ENCODE assay signal across 9 cellular contexts in genomic region chr7:151960449-151960848, GRCh38. TPM values are rescaled to one million over a fixed set of nuclear protein-coding genes. Genes with fewer than 3 reads are reported as not detected.
"Had no signal": no experiment of that assay in that cellular context is flagged by ENCODE, and none has a peak within 500 bp of the region (broad histone marks: within the 10 kb centered on the region; RNA-seq: fewer than 3 reads in every experiment).

No MANE protein-coding gene starts in this region.

- DNase-seq: GDM1, GF-D8 had no signal

- H3K4me3 ChIP-seq: GM12878 had no signal

- ATAC-seq: GM12878 had no signal

- FAIRE-seq: G401.6, GM12878, GM12891, GM12892, GM18507, GM19239 had no signal

RNA-seq across cellular contexts. Expression of gene GALNTL5, which starts 4.2 kb away (rescaled TPM):
- total RNA-seq: G401, GM12878 had no signal
- polyA plus RNA-seq: GM12878 had no signal
